Comparison of ENCODE assay signal across 16 cellular contexts in the genomic region with DNA sequence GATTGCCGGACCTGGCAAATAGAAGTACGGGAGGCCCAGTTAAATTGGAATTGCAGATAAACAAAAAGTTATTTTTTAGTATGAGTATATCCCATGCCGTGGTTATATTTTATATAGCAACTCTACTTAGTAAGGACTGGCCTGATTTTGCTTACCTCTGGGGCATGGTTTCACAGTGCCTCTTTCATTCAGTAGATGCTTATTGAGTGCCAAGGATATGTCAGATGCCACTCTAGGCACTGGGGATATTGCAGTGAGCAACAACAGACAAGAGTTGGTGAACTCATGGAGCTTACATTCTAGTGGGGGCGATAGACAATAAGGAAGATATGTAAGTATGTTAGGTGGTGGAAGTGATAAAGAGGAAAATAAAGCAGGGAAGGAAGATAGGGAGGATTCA.
"Had no signal": no experiment of that assay in that cellular context is flagged by ENCODE, and none has a peak within 500 bp of the region (broad histone marks: within the 10 kb centered on the region; RNA-seq: fewer than 3 reads in every experiment).

No MANE protein-coding gene starts in this region.

- H3K36me3 ChIP-seq: right lobe of liver, transverse colon, vagina had no signal

- H3K27ac ChIP-seq: epithelial cell of prostate, right lobe of liver, transverse colon, vagina had no signal

- H3K27me3 ChIP-seq: right lobe of liver, transverse colon, vagina had no signal

- H3K9me3 ChIP-seq: right lobe of liver, transverse colon, vagina had no signal

- DNase-seq: activated CD4-positive, alpha-beta memory T cell treated with anti-CD3 and anti-CD28 coated beads for 36 hours; activated CD8-positive, alpha-beta memory T cell treated with anti-CD3 and anti-CD28 coated beads, Interleukin-2, amount 10 ng/mL, durations not matched to agents 7 days and 5 days; activated naive CD4-positive, alpha-beta T cell treated with anti-CD3 and anti-CD28 coated beads, Interleukin-2, amount 50 U/mL, for 16 hours; activated T-cell treated with anti-CD3 and anti-CD28 coated beads, Interleukin-2, amount 50 U/mL, for 1 hour; central memory CD4-positive, alpha-beta T cell; effector CD8-positive, alpha-beta T cell; islet precursor cell; naive thymus-derived CD8-positive, alpha-beta T cell; nucleus accumbens; right lobe of liver; stimulated activated naive CD8-positive, alpha-beta T cell treated with anti-CD3 and anti-CD28 coated beads, Interleukin-15, Interleukin-2, amounts not matched to agents 100 U/mL and 50 U/mL, for 24 hours; T-cell; transverse colon had no signal

- H3K4me1 Mint-ChIP-seq: activated CD8-positive, alpha-beta memory T cell treated with anti-CD3 and anti-CD28 coated beads, Interleukin-2, amount 10 ng/mL, durations not matched to agents 7 days and 5 days; naive thymus-derived CD8-positive, alpha-beta T cell; T-cell had no signal

- H3K4me1 ChIP-seq: right lobe of liver, transverse colon, vagina had no signal

- H3K27ac Mint-ChIP-seq: activated CD4-positive, alpha-beta memory T cell treated with anti-CD3 and anti-CD28 coated beads for 36 hours; activated CD8-positive, alpha-beta memory T cell treated with anti-CD3 and anti-CD28 coated beads, Interleukin-2, amount 10 ng/mL, durations not matched to agents 7 days and 5 days; naive thymus-derived CD8-positive, alpha-beta T cell; T-cell had no signal

- H3K36me3 Mint-ChIP-seq: activated CD4-positive, alpha-beta memory T cell treated with anti-CD3 and anti-CD28 coated beads for 36 hours; activated CD8-positive, alpha-beta memory T cell treated with anti-CD3 and anti-CD28 coated beads, Interleukin-2, amount 10 ng/mL, durations not matched to agents 7 days and 5 days; naive thymus-derived CD8-positive, alpha-beta T cell; T-cell had no signal

- ATAC-seq: activated CD8-positive, alpha-beta memory T cell treated with anti-CD3 and anti-CD28 coated beads, Interleukin-2, amount 10 ng/mL, durations not matched to agents 7 days and 5 days; left lobe of liver; naive thymus-derived CD8-positive, alpha-beta T cell; right lobe of liver; stimulated activated naive CD8-positive, alpha-beta T cell treated with anti-CD3 and anti-CD28 coated beads, Interleukin-15, Interleukin-2, amounts not matched to agents 100 U/mL and 50 U/mL, for 24 hours; T-cell had no signal

- H3K4me3 Mint-ChIP-seq: activated CD4-positive, alpha-beta memory T cell treated with anti-CD3 and anti-CD28 coated beads for 36 hours; activated CD8-positive, alpha-beta memory T cell treated with anti-CD3 and anti-CD28 coated beads, Interleukin-2, amount 10 ng/mL, durations not matched to agents 7 days and 5 days; naive thymus-derived CD8-positive, alpha-beta T cell; T-cell had no signal

- H3K9me3 Mint-ChIP-seq: activated CD4-positive, alpha-beta memory T cell treated with anti-CD3 and anti-CD28 coated beads for 36 hours; naive thymus-derived CD8-positive, alpha-beta T cell; T-cell had no signal

- H3K4me3 ChIP-seq: right lobe of liver, transverse colon, vagina had no signal
